In the genomic region with DNA sequence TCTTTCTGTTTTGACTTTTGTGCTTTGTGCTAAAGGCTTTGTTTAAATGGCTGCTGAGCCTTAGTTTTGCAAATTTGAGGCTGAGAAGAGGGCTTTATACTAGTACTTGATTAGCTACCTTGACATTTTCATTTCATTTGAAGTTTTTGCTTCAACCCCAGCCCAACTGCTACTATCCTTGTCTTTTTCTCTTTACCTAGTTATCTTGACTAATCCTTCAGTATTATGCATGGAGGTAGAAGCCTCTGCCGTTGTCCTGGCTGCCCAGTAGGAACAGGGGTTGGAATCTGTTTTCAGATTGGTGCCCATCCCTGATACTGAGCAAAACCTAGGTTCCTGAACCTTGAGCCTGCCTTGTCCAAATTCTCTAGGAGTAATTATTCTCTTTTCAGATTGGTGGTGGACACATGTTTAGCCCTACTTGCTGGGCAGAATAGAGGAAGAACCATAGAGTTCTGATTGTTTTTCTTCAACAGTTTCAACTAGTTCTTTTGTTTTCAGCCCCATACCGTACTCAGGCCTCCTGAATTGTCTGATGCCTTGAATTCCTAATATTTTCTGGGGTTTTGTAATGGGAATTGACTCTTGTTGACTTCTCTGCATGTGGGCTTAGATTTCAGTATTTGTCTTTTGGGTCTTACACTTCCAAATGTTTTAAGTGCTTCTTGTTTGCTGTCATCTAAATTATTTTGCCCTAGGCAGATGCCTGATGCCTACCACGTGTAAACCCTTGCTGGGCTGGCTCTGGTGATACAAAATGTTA, we compare ENCODE assay signal across 15 cellular contexts.
"Had no signal": no experiment of that assay in that cellular context is flagged by ENCODE, and none has a peak within 500 bp of the region (broad histone marks: within the 10 kb centered on the region; RNA-seq: fewer than 3 reads in every experiment).

No MANE protein-coding gene starts in this region.

- H3K4me3 ChIP-seq: esophagus squamous epithelium, ovary, upper lobe of left lung had no signal

- ATAC-seq: activated CD8-positive, alpha-beta memory T cell treated with anti-CD3 and anti-CD28 coated beads, Interleukin-2, amount 10 ng/mL, durations not matched to agents 7 days and 5 days; activated T-cell treated with anti-CD3 and anti-CD28 coated beads, Interleukin-2, amount 50 U/mL, for 4 hours had no signal

- H3K27me3 ChIP-seq: brain microvascular endothelial cell, esophagus squamous epithelium, ovary, upper lobe of left lung had no signal

- DNase-seq: activated CD4-positive, alpha-beta T cell treated with anti-CD3 and anti-CD28 coated beads for 1 hour; activated CD4-positive, alpha-beta T cell treated with anti-CD3 and anti-CD28 coated beads, Interleukin-2, amount 50 U/mL, for 48 hours; activated CD8-positive, alpha-beta memory T cell treated with anti-CD3 and anti-CD28 coated beads, Interleukin-2, amount 10 ng/mL, durations not matched to agents 7 days and 5 days; activated gamma-delta T cell; activated naive CD8-positive, alpha-beta T cell treated with anti-CD3 and anti-CD28 coated beads for 36 hours; activated T-cell treated with anti-CD3 and anti-CD28 coated beads, Interleukin-2, amount 50 U/mL, for 4 hours; brain microvascular endothelial cell; esophagus squamous epithelium; foreskin fibroblast; glutamatergic neuron; kidney glomerular epithelial cell; ovary; stimulated activated CD4-positive, alpha-beta T cell treated with anti-CD3 and anti-CD28 coated beads, Interleukin-2, amount 100 ng/mL, for 48 hours; stimulated activated naive CD4-positive, alpha-beta T cell treated with Interleukin-2 at 50 U/mL for 16 hours; upper lobe of left lung had no signal

- H3K27ac ChIP-seq: brain microvascular endothelial cell, esophagus squamous epithelium, ovary, upper lobe of left lung had no signal

- H3K36me3 ChIP-seq: brain microvascular endothelial cell, esophagus squamous epithelium, ovary, upper lobe of left lung had no signal

- H3K4me1 ChIP-seq: upper lobe of left lung had no signal

- H3K9me3 ChIP-seq: esophagus squamous epithelium, ovary, upper lobe of left lung had no signal
